In the genomic region with DNA sequence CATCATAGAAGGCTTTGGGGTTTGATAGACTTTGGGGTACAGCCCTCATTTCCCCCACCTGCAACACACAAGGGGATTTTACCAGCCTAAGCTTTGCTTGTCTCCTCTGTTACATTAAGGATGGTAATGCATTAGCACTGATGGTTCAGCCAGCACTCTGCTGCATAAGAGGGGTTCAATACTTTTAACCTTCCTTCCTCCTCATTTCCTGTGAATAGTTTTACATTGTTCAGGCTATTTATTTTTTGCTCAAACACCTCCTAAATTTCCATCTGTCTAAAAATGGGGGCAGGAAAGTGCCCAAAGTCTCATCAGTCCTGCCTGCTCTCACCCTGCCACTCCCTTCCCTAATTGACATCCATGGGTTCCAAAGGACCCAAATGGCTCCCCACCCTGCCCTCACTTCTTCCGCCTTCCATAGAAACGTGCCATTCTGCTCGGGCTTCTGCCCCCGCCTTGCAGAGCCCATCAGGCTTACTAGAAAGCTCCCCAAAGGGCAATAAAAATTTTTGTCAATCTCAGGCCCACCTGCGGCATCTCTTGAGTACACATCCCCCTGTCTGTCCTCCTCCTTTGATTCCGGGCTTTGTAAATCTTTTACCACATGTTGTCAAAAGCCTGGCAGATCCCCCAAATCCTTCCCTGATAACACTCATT, we compare ENCODE assay signal across 21 cellular contexts.
"Had no signal": no experiment of that assay in that cellular context is flagged by ENCODE, and none has a peak within 500 bp of the region (broad histone marks: within the 10 kb centered on the region; RNA-seq: fewer than 3 reads in every experiment).

No MANE protein-coding gene starts in this region.

- H3K27me3 ChIP-seq: brain microvascular endothelial cell, dorsolateral prefrontal cortex, hepatocyte, spleen, tibial artery had no signal

- H3K36me3 ChIP-seq: brain microvascular endothelial cell, spleen, tibial artery had no signal

- H3K27ac ChIP-seq: brain microvascular endothelial cell, dorsolateral prefrontal cortex, epithelial cell of prostate, hepatocyte, spleen, tibial artery, VCaP had no signal

- H3K4me3 Mint-ChIP-seq: activated CD4-positive, alpha-beta memory T cell treated with anti-CD3 and anti-CD28 coated beads, Interleukin-2, amount 10 ng/mL, durations not matched to agents 7 days and 5 days; activated CD4-positive, alpha-beta T cell treated with anti-CD3 and anti-CD28 coated beads, Interleukin-2, amount 10 ng/mL, durations not matched to agents 24 days and 14 days; activated naive CD4-positive, alpha-beta T cell treated with anti-CD3 and anti-CD28 coated beads, Interleukin-2, amount 10 ng/mL, durations not matched to agents 7 days and 5 days had no signal

- ATAC-seq: activated CD4-positive, CD25-positive, alpha-beta regulatory T cell treated with anti-CD3 and anti-CD28 coated beads, Interleukin-2, amount 50 U/mL, for 24 hours; left lobe of liver; SK-N-SH treated with all-trans-retinoic acid at 6 μM for 48 hours; stimulated activated naive CD8-positive, alpha-beta T cell treated with anti-CD3 and anti-CD28 coated beads, Interleukin-15, Interleukin-2, amounts not matched to agents 100 U/mL and 50 U/mL, for 24 hours had no signal

- H3K9me3 Mint-ChIP-seq: activated CD4-positive, alpha-beta memory T cell treated with anti-CD3 and anti-CD28 coated beads, Interleukin-2, amount 10 ng/mL, durations not matched to agents 7 days and 5 days; activated naive CD4-positive, alpha-beta T cell treated with anti-CD3 and anti-CD28 coated beads, Interleukin-2, amount 10 ng/mL, durations not matched to agents 7 days and 5 days; immature natural killer cell had no signal

- H3K9me3 ChIP-seq: spleen, tibial artery had no signal

- H3K36me3 Mint-ChIP-seq: immature natural killer cell had no signal

- H3K4me1 Mint-ChIP-seq: activated CD4-positive, alpha-beta T cell treated with anti-CD3 and anti-CD28 coated beads, Interleukin-2, amount 10 ng/mL, durations not matched to agents 24 days and 14 days; immature natural killer cell had no signal

- H3K4me1 ChIP-seq: tibial artery had no signal

- H3K27ac Mint-ChIP-seq: activated CD4-positive, alpha-beta memory T cell treated with anti-CD3 and anti-CD28 coated beads, Interleukin-2, amount 10 ng/mL, durations not matched to agents 7 days and 5 days; activated CD4-positive, alpha-beta T cell treated with anti-CD3 and anti-CD28 coated beads, Interleukin-2, amount 10 ng/mL, durations not matched to agents 24 days and 14 days; activated naive CD4-positive, alpha-beta T cell treated with anti-CD3 and anti-CD28 coated beads, Interleukin-2, amount 10 ng/mL, durations not matched to agents 7 days and 5 days; immature natural killer cell had no signal

- H3K4me3 ChIP-seq: dorsolateral prefrontal cortex, hepatocyte, spleen, tibial artery had no signal

- H3K27me3 Mint-ChIP-seq: activated CD4-positive, alpha-beta memory T cell treated with anti-CD3 and anti-CD28 coated beads, Interleukin-2, amount 10 ng/mL, durations not matched to agents 7 days and 5 days; activated naive CD4-positive, alpha-beta T cell treated with anti-CD3 and anti-CD28 coated beads, Interleukin-2, amount 10 ng/mL, durations not matched to agents 7 days and 5 days had no signal

- DNase-seq: activated CD4-positive, alpha-beta memory T cell treated with anti-CD3 and anti-CD28 coated beads, Interleukin-2, amount 10 ng/mL, durations not matched to agents 7 days and 5 days; activated CD4-positive, alpha-beta T cell treated with anti-CD3 and anti-CD28 coated beads, Interleukin-2, amount 10 ng/mL, durations not matched to agents 24 days and 14 days; activated effector memory CD4-positive, alpha-beta T cell treated with anti-CD3 and anti-CD28 coated beads, Interleukin-2, amount 50 U/mL, for 16 hours; activated naive CD4-positive, alpha-beta T cell treated with anti-CD3 and anti-CD28 coated beads, Interleukin-2, amount 10 ng/mL, durations not matched to agents 7 days and 5 days; anterior cingulate cortex; brain microvascular endothelial cell; central memory CD4-positive, alpha-beta T cell; dorsolateral prefrontal cortex; immature natural killer cell; mammary epithelial cell; nucleus accumbens; spleen; stimulated activated CD4-positive, alpha-beta T cell treated with anti-CD3 and anti-CD28 coated beads, Interleukin-4, amount 100 ng/mL, for 24 hours; stimulated activated naive CD8-positive, alpha-beta T cell treated with anti-CD3 and anti-CD28 coated beads, Interleukin-15, Interleukin-2, amounts not matched to agents 100 U/mL and 50 U/mL, for 24 hours; tibial artery had no signal
